9 cellular contexts compared by ENCODE assay signal in genomic region chr1:27569506-27570382, GRCh38. TPM values are rescaled to one million over a fixed set of nuclear protein-coding genes. Genes with fewer than 3 reads are reported as not detected.
DNase-seq lines count a peak whose midpoint lies in the region; ATAC-seq and TF ChIP-seq lines count a peak whose summit lies in the region.
"Had no signal": no experiment of that assay in that cellular context is flagged by ENCODE, and none has a peak within 500 bp of the region (broad histone marks: within the 10 kb centered on the region; RNA-seq: fewer than 3 reads in every experiment).

No MANE protein-coding gene starts in this region.

- no peaks in the 10 kb centered on the region for H3K36me3 Mint-ChIP-seq in activated CD8-positive, alpha-beta T cell treated with anti-CD3 and anti-CD28 coated beads, Interleukin-2, amount 10 ng/mL, durations not matched to agents 7 days and 5 days (ENCODE audit: low read depth)

- TF ChIP-seq POLR2A in sigmoid colon (IDR thresholded peaks at IDR 0.05): no peak

- no peak overlapping the region for H3K4me3 Mint-ChIP-seq in activated CD8-positive, alpha-beta T cell treated with anti-CD3 and anti-CD28 coated beads, Interleukin-2, amount 10 ng/mL, durations not matched to agents 7 days and 5 days

- TF ChIP-seq CTCF in right atrium auricular region (IDR thresholded peaks at IDR 0.05) (no peak), sigmoid colon (IDR thresholded peaks at IDR 0.05) (no peak)

- no peak overlapping the region for H3K4me2 ChIP-seq in GM23248 (ENCODE audit: unreplicated experiment)

- intact Hi-C loops in sigmoid colon (cut with DNase I): loop anchor here (5.0 kb wide), 1 partner anchor 42 kb away; no protein-coding TSS in a partner anchor

- peaks cover 14% of the 10 kb centered on the region for H3F3A ChIP-seq in GM23248 (ENCODE audit: insufficient read depth)

- DNase-seq in GM23248: no peak
- DNase-seq in activated CD8-positive, alpha-beta T cell treated with anti-CD3 and anti-CD28 coated beads, Interleukin-2, amount 10 ng/mL, durations not matched to agents 7 days and 5 days: no peak
- no peak for DNase-seq in right atrium auricular region (ENCODE audit: low spot score)
- peak; percentile 74 for DNase-seq in sigmoid colon
- DNase-seq in GOT3 (lab: John Stamatoyannopoulos, UW): no peak
- DNase-seq in NCI-H510A treated with DMSO at 0.1 percent for 48 hours (lab: John Stamatoyannopoulos, UW): no peak
- no peak for DNase-seq in Ammon's horn (ENCODE audit: low spot score)
- DNase-seq: kidney glomerular epithelial cell had no signal

- TF ChIP-seq EP300 in sigmoid colon (IDR thresholded peaks at IDR 0.05): no peak

- ATAC-seq in activated CD8-positive, alpha-beta T cell treated with anti-CD3 and anti-CD28 coated beads, Interleukin-2, amount 10 ng/mL, durations not matched to agents 7 days and 5 days: no peak
- no peak for ATAC-seq in GM19328 (IDR thresholded peaks at IDR 0.05; ENCODE audit: unreplicated experiment)

- no peaks in the 10 kb centered on the region for H3K9me2 ChIP-seq in GM23248 (ENCODE audit: insufficient read depth)

- no peaks in the 10 kb centered on the region for H4K20me1 ChIP-seq in GM23248 (ENCODE audit: insufficient read depth)

- no peaks in the 10 kb centered on the region for H3K9me3 ChIP-seq in GM23248 (ENCODE audit: low read depth)
- no peaks in the 10 kb centered on the region for H3K9me3 ChIP-seq in right atrium auricular region
- H3K9me3 ChIP-seq in sigmoid colon: no peaks in the 10 kb centered on the region

- H3K9ac ChIP-seq in GM23248: no peak overlapping the region

- H3K4me3 ChIP-seq in GM23248 (no peak overlapping the region), right atrium auricular region (no peak overlapping the region), sigmoid colon (no peak overlapping the region)

- H3K27ac Mint-ChIP-seq in activated CD8-positive, alpha-beta T cell treated with anti-CD3 and anti-CD28 coated beads, Interleukin-2, amount 10 ng/mL, durations not matched to agents 7 days and 5 days: peak overlapping the region; percentile 77

- H3K36me3 ChIP-seq in GM23248 (ENCODE audit: low read depth) (no peaks in the 10 kb centered on the region), right atrium auricular region (no peaks in the 10 kb centered on the region), sigmoid colon (no peaks in the 10 kb centered on the region)

- CTCF ChIA-PET in activated CD8-positive, alpha-beta T cell treated with anti-CD3 and anti-CD28 coated beads, Interleukin-2, amount 10 ng/mL, durations not matched to agents 7 days and 5 days (lab: Charles Lee): interaction anchor here (1.4 to 10.5 kb wide), 12 partner anchors 9 to 273 kb away, joined by 5 to 113 read pairs (median 16); partner anchors contain the start of gene AHDC1

- H3K27ac ChIP-seq in GM23248: peak overlapping the region; percentile 27; the same call in 1 of the 2 replicates
- H3K27ac ChIP-seq in right atrium auricular region: peak overlapping the region; percentile 90 to 96
- H3K27ac ChIP-seq in sigmoid colon: peak overlapping the region; percentile 96 to 98 (median 97)

- H3K27me3 ChIP-seq in GM23248 (replicated peaks; ENCODE audit: insufficient read depth) (no peaks in the 10 kb centered on the region), right atrium auricular region (no peaks in the 10 kb centered on the region), sigmoid colon (no peaks in the 10 kb centered on the region)

- H3K27me3 Mint-ChIP-seq in activated CD8-positive, alpha-beta T cell treated with anti-CD3 and anti-CD28 coated beads, Interleukin-2, amount 10 ng/mL, durations not matched to agents 7 days and 5 days (ENCODE audit: low read depth): peaks cover 3% of the 10 kb centered on the region

- H2AFZ ChIP-seq in GM23248: no peak overlapping the region

- WGBS in GM23248 (ENCODE audit: low coverage in 1 of 2, low lambda C conversion rate in 2 of 2, missing lambda C conversion rate in 2 of 2), 2 experiments: 80 to 83% methylated on average over 15 of the region's 15 CpGs
- WGBS in sigmoid colon, 2 donors: 86 to 87% methylated on average over 15 of the region's 15 CpGs

- no peaks in the 10 kb centered on the region for H3K9me3 Mint-ChIP-seq in activated CD8-positive, alpha-beta T cell treated with anti-CD3 and anti-CD28 coated beads, Interleukin-2, amount 10 ng/mL, durations not matched to agents 7 days and 5 days (ENCODE audit: insufficient read depth)

- POLR2A ChIA-PET in activated CD8-positive, alpha-beta T cell treated with anti-CD3 and anti-CD28 coated beads, Interleukin-2, amount 10 ng/mL, durations not matched to agents 7 days and 5 days (lab: Charles Lee): interaction anchor here (1.0 to 1.7 kb wide), 2 partner anchors 48 to 93 kb away, joined by 3 to 5 read pairs; no protein-coding TSS in a partner anchor

- H3K79me2 ChIP-seq in GM23248 (ENCODE audit: insufficient read depth): peaks cover 89% of the 10 kb centered on the region

- H3K4me1 Mint-ChIP-seq in activated CD8-positive, alpha-beta T cell treated with anti-CD3 and anti-CD28 coated beads, Interleukin-2, amount 10 ng/mL, durations not matched to agents 7 days and 5 days (ENCODE audit: low read depth): peaks cover 25% of the 10 kb centered on the region

- in situ Hi-C loops in GM23248 (cut with MboI): no loop called here

- peaks cover 38% of the 10 kb centered on the region for H3K4me1 ChIP-seq in GM23248 (ENCODE audit: insufficient read depth)
- H3K4me1 ChIP-seq in right atrium auricular region: peaks cover 0 to 100% of the 10 kb centered on the region in 2 donors
- H3K4me1 ChIP-seq in sigmoid colon: peaks cover 0 to 100% (median 98%) of the 10 kb centered on the region in 4 donors

RNA-seq across cellular contexts. Expression of gene AHDC1, which starts 34.2 kb away (rescaled TPM):
- total RNA-seq in GM23248 (2014; rRNA removed; shearing (Covaris generic)): 5.3 and 5.8 TPM in 2 replicates
- polyA plus RNA-seq in GM23248 (2016; fragmentation: Nextera tagmentation; extraction: Ambion mirVana) (3.9 and 4.5 TPM in 2 replicates), sigmoid colon (10 to 100 TPM in 1 of 3 donors, 1 to 10 TPM in 2; 1.8 to 17.4 (median 2.1) TPM)
- 10 to 100 TPM; 20.9 to 22.7 TPM for total RNA-seq in activated CD8-positive, alpha-beta T cell treated with anti-CD3 and anti-CD28 coated beads, Interleukin-2, amount 10 ng/mL, durations not matched to agents 7 days and 5 days
- total RNA-seq in right atrium auricular region (10 to 100 TPM; 23.5 to 35.0 TPM), sigmoid colon (10 to 100 TPM; 10.9 to 34.1 (median 14.3) TPM)

Comparison
In these comparisons a context has a peak if more than half of its experiments do, and no peak if none do; other contexts are left out.
1. H3K27ac ChIP-seq: peak in every context shown above with its lines; median percentile 97 in sigmoid colon; 93 in right atrium auricular region; 27 in GM23248.